40 cellular contexts compared by ENCODE assay signal in the genomic region with DNA sequence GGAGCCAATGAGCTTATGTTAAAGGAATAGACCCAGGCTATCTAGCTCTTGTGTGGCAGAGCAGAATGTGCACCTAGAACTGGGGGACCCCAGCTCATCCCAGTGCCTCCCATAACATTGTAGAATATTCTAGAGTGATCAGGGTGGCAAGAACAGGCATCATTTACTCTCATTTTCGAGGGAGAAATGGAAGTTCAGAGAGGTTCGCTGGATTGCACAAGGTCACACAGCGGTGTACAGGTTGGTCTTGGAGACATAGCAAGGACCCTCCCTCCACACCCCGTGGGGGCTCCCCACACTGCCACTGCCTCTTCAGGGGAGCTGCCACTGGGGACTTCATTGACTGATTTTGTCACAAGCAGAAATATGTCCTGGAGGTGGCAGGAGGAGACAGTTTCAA. TPM values are rescaled to one million over a fixed set of nuclear protein-coding genes. Genes with fewer than 3 reads are reported as not detected.
"Had no signal": no experiment of that assay in that cellular context is flagged by ENCODE, and none has a peak within 500 bp of the region (broad histone marks: within the 10 kb centered on the region; RNA-seq: fewer than 3 reads in every experiment).

No MANE protein-coding gene starts in this region.

- DNase-seq: activated CD4-positive, alpha-beta memory T cell treated with anti-CD3 and anti-CD28 coated beads, Interleukin-2, amount 10 ng/mL, durations not matched to agents 7 days and 5 days; activated CD4-positive, alpha-beta T cell treated with anti-CD3 and anti-CD28 coated beads for 1 hour; activated CD4-positive, alpha-beta T cell treated with anti-CD3 and anti-CD28 coated beads for 36 hours; activated CD4-positive, alpha-beta T cell treated with anti-CD3 and anti-CD28 coated beads for 48 hours; activated CD4-positive, alpha-beta T cell treated with anti-CD3 and anti-CD28 coated beads, Interleukin-2, amount 10 ng/mL, durations not matched to agents 7 days and 5 days; activated CD4-positive, alpha-beta T cell treated with anti-CD3 and anti-CD28 coated beads, Interleukin-2, amount 50 U/mL, for 48 hours; activated CD4-positive, CD25-positive, alpha-beta regulatory T cell; activated CD8-positive, alpha-beta memory T cell treated with anti-CD3 and anti-CD28 coated beads for 24 hours; activated CD8-positive, alpha-beta memory T cell treated with anti-CD3 and anti-CD28 coated beads, Interleukin-2, amount 10 ng/mL, durations not matched to agents 7 days and 5 days; activated CD8-positive, alpha-beta memory T cell treated with anti-CD3 and anti-CD28 coated beads, Interleukin-2, amount 50 U/mL, for 48 hours; activated CD8-positive, alpha-beta T cell treated with anti-CD3 and anti-CD28 coated beads, Interleukin-2, amount 10 ng/mL, durations not matched to agents 7 days and 5 days; activated effector memory CD4-positive, alpha-beta T cell treated with Interleukin-2 at 50 U/mL for 16 hours; activated gamma-delta T cell; activated naive CD4-positive, alpha-beta T cell treated with anti-CD3 and anti-CD28 coated beads, Interleukin-2, amount 10 ng/mL, durations not matched to agents 7 days and 5 days; activated naive CD4-positive, alpha-beta T cell treated with Interleukin-2 at 50 U/mL for 16 hours; activated naive CD8-positive, alpha-beta T cell treated with anti-CD3 and anti-CD28 coated beads, Interleukin-2, amount 10 ng/mL, durations not matched to agents 7 days and 5 days; activated naive CD8-positive, alpha-beta T cell treated with anti-CD3 and anti-CD28 coated beads, Interleukin-2, amount 50 U/mL, for 24 hours; activated T-cell treated with anti-CD3 and anti-CD28 coated beads, Interleukin-2, amount 50 U/mL, for 24 hours; activated T-cell treated with anti-CD3 and anti-CD28 coated beads, Interleukin-2, amount 50 U/mL, for 48 hours; amygdala; anterior cingulate cortex; caudate nucleus; cerebellar nuclear complex; T-helper 1 cell; T-helper 2 cell; T-helper 9 cell; WERI-Rb-1 had no signal

- H3K4me3 ChIP-seq: ascending aorta, cardiac muscle cell had no signal

- H3K4me3 Mint-ChIP-seq: activated CD4-positive, alpha-beta memory T cell treated with anti-CD3 and anti-CD28 coated beads, Interleukin-2, amount 10 ng/mL, durations not matched to agents 7 days and 5 days; activated CD4-positive, alpha-beta T cell treated with anti-CD3 and anti-CD28 coated beads for 36 hours; activated CD4-positive, alpha-beta T cell treated with anti-CD3 and anti-CD28 coated beads, Interleukin-2, amount 10 ng/mL, durations not matched to agents 7 days and 5 days; activated CD8-positive, alpha-beta memory T cell treated with anti-CD3 and anti-CD28 coated beads, Interleukin-2, amount 10 ng/mL, durations not matched to agents 7 days and 5 days; activated CD8-positive, alpha-beta T cell treated with anti-CD3 and anti-CD28 coated beads, Interleukin-2, amount 10 ng/mL, durations not matched to agents 7 days and 5 days; activated naive CD4-positive, alpha-beta T cell treated with anti-CD3 and anti-CD28 coated beads, Interleukin-2, amount 10 ng/mL, durations not matched to agents 7 days and 5 days; activated naive CD4-positive, alpha-beta T cell treated with anti-CD3 and anti-CD28 coated beads, Interleukin-2, amount 50 U/mL, for 24 hours; activated naive CD8-positive, alpha-beta T cell; activated naive CD8-positive, alpha-beta T cell treated with anti-CD3 and anti-CD28 coated beads, Interleukin-2, amount 10 ng/mL, durations not matched to agents 7 days and 5 days; activated naive CD8-positive, alpha-beta T cell treated with anti-CD3 and anti-CD28 coated beads, Interleukin-2, amount 50 U/mL, for 24 hours; activated T-cell treated with anti-CD3 and anti-CD28 coated beads, Interleukin-2, amount 50 U/mL, for 24 hours; brain; central memory CD8-positive, alpha-beta T cell; T-helper 1 cell treated with Interleukin-12 subunit alpha and Interleukin-12 subunit beta and Interleukin-4 antibody, amounts not matched to agents 30 μg/mL and 1 μg/mL, for 36 hours; T-helper 2 cell treated with Interferon-gamma antibody and Interleukin-4, amounts not matched to agents 5 μg/mL and 100 μg/mL, for 36 hours; WTC11 had no signal

- H3K9me3 Mint-ChIP-seq: activated CD4-positive, alpha-beta memory T cell treated with anti-CD3 and anti-CD28 coated beads, Interleukin-2, amount 10 ng/mL, durations not matched to agents 7 days and 5 days; activated CD4-positive, alpha-beta T cell treated with anti-CD3 and anti-CD28 coated beads, Interleukin-2, amount 10 ng/mL, durations not matched to agents 7 days and 5 days; activated naive CD4-positive, alpha-beta T cell treated with anti-CD3 and anti-CD28 coated beads, Interleukin-2, amount 10 ng/mL, durations not matched to agents 7 days and 5 days; activated T-helper 2 cell treated with anti-CD3 and anti-CD28 coated beads, Interferon-gamma antibody, Interleukin-2, Interleukin-4, amounts not matched to agents 10 μg/mL and 5 μg/mL and 100 μg/mL, durations not matched to agents 14 hours and 24 hours and 36 hours; central memory CD8-positive, alpha-beta T cell; T-helper 1 cell treated with Interleukin-12 subunit alpha and Interleukin-12 subunit beta and Interleukin-4 antibody, amounts not matched to agents 30 μg/mL and 1 μg/mL, for 36 hours; T-helper 2 cell treated with Interferon-gamma antibody and Interleukin-4, amounts not matched to agents 5 μg/mL and 100 μg/mL, for 36 hours had no signal

- H3K4me1 ChIP-seq: ascending aorta had no signal

- H3K36me3 Mint-ChIP-seq: activated CD8-positive, alpha-beta memory T cell treated with anti-CD3 and anti-CD28 coated beads, Interleukin-2, amount 10 ng/mL, durations not matched to agents 7 days and 5 days; activated naive CD4-positive, alpha-beta T cell treated with anti-CD3 and anti-CD28 coated beads, Interleukin-2, amount 10 ng/mL, durations not matched to agents 7 days and 5 days; activated naive CD4-positive, alpha-beta T cell treated with anti-CD3 and anti-CD28 coated beads, Interleukin-2, amount 50 U/mL, for 24 hours; activated naive CD8-positive, alpha-beta T cell treated with anti-CD3 and anti-CD28 coated beads, Interleukin-2, amount 10 ng/mL, durations not matched to agents 7 days and 5 days; brain; WTC11 had no signal

- ATAC-seq: activated CD4-positive, alpha-beta T cell treated with anti-CD3 and anti-CD28 coated beads for 36 hours; activated CD4-positive, CD25-positive, alpha-beta regulatory T cell treated with anti-CD3 and anti-CD28 coated beads, Interleukin-2, amount 50 U/mL, for 24 hours; activated CD8-positive, alpha-beta memory T cell treated with anti-CD3 and anti-CD28 coated beads, Interleukin-2, amount 10 ng/mL, durations not matched to agents 7 days and 5 days; activated CD8-positive, alpha-beta T cell treated with anti-CD3 and anti-CD28 coated beads, Interleukin-2, amount 10 ng/mL, durations not matched to agents 7 days and 5 days; activated naive CD8-positive, alpha-beta T cell treated with anti-CD3 and anti-CD28 coated beads, Interleukin-2, amount 50 U/mL, for 24 hours; WTC11 had no signal

- H3K27me3 ChIP-seq: ascending aorta, cardiac muscle cell had no signal

- H3K4me1 Mint-ChIP-seq: activated CD4-positive, alpha-beta memory T cell treated with anti-CD3 and anti-CD28 coated beads, Interleukin-2, amount 10 ng/mL, durations not matched to agents 7 days and 5 days; activated CD4-positive, alpha-beta T cell treated with anti-CD3 and anti-CD28 coated beads for 36 hours; activated CD4-positive, alpha-beta T cell treated with anti-CD3 and anti-CD28 coated beads, Interleukin-2, amount 10 ng/mL, durations not matched to agents 7 days and 5 days; activated CD8-positive, alpha-beta memory T cell treated with anti-CD3 and anti-CD28 coated beads, Interleukin-2, amount 10 ng/mL, durations not matched to agents 7 days and 5 days; activated naive CD4-positive, alpha-beta T cell treated with anti-CD3 and anti-CD28 coated beads, Interleukin-2, amount 10 ng/mL, durations not matched to agents 7 days and 5 days; activated naive CD4-positive, alpha-beta T cell treated with anti-CD3 and anti-CD28 coated beads, Interleukin-2, amount 50 U/mL, for 24 hours; activated naive CD8-positive, alpha-beta T cell treated with anti-CD3 and anti-CD28 coated beads, Interleukin-2, amount 10 ng/mL, durations not matched to agents 7 days and 5 days; activated naive CD8-positive, alpha-beta T cell treated with anti-CD3 and anti-CD28 coated beads, Interleukin-2, amount 50 U/mL, for 24 hours; brain; WTC11 had no signal

- H3K27ac Mint-ChIP-seq: activated CD4-positive, alpha-beta memory T cell treated with anti-CD3 and anti-CD28 coated beads, Interleukin-2, amount 10 ng/mL, durations not matched to agents 7 days and 5 days; activated CD4-positive, alpha-beta T cell treated with anti-CD3 and anti-CD28 coated beads for 36 hours; activated CD8-positive, alpha-beta memory T cell treated with anti-CD3 and anti-CD28 coated beads, Interleukin-2, amount 10 ng/mL, durations not matched to agents 7 days and 5 days; activated CD8-positive, alpha-beta T cell treated with anti-CD3 and anti-CD28 coated beads, Interleukin-2, amount 10 ng/mL, durations not matched to agents 7 days and 5 days; activated naive CD4-positive, alpha-beta T cell treated with anti-CD3 and anti-CD28 coated beads, Interleukin-2, amount 10 ng/mL, durations not matched to agents 7 days and 5 days; activated naive CD4-positive, alpha-beta T cell treated with anti-CD3 and anti-CD28 coated beads, Interleukin-2, amount 50 U/mL, for 24 hours; activated naive CD8-positive, alpha-beta T cell; activated naive CD8-positive, alpha-beta T cell treated with anti-CD3 and anti-CD28 coated beads, Interleukin-2, amount 10 ng/mL, durations not matched to agents 7 days and 5 days; activated naive CD8-positive, alpha-beta T cell treated with anti-CD3 and anti-CD28 coated beads, Interleukin-2, amount 50 U/mL, for 24 hours; activated T-cell treated with anti-CD3 and anti-CD28 coated beads, Interleukin-2, amount 50 U/mL, for 24 hours; activated T-helper 2 cell treated with anti-CD3 and anti-CD28 coated beads, Interferon-gamma antibody, Interleukin-2, Interleukin-4, amounts not matched to agents 10 μg/mL and 5 μg/mL and 100 μg/mL, durations not matched to agents 14 hours and 24 hours and 36 hours; brain; T-helper 1 cell treated with Interleukin-12 subunit alpha and Interleukin-12 subunit beta and Interleukin-4 antibody, amounts not matched to agents 30 μg/mL and 1 μg/mL, for 36 hours; T-helper 2 cell treated with Interferon-gamma antibody and Interleukin-4, amounts not matched to agents 5 μg/mL and 100 μg/mL, for 36 hours; WTC11 had no signal

- H3K36me3 ChIP-seq: ascending aorta, cardiac muscle cell, WERI-Rb-1 had no signal

- H3K27ac ChIP-seq: ascending aorta, cardiac muscle cell, WERI-Rb-1 had no signal

- H3K27me3 Mint-ChIP-seq: activated CD4-positive, alpha-beta memory T cell treated with anti-CD3 and anti-CD28 coated beads, Interleukin-2, amount 10 ng/mL, durations not matched to agents 7 days and 5 days; activated CD4-positive, alpha-beta T cell treated with anti-CD3 and anti-CD28 coated beads, Interleukin-2, amount 10 ng/mL, durations not matched to agents 7 days and 5 days had no signal

RNA-seq across cellular contexts. Expression of a gene that starts 8.9 kb away (rescaled TPM):
- total RNA-seq: activated CD4-positive, alpha-beta T cell treated with anti-CD3 and anti-CD28 coated beads, Interleukin-2, amount 10 ng/mL, durations not matched to agents 7 days and 5 days; activated CD8-positive, alpha-beta T cell treated with anti-CD3 and anti-CD28 coated beads, Interleukin-2, amount 10 ng/mL, durations not matched to agents 7 days and 5 days; activated naive CD8-positive, alpha-beta T cell treated with anti-CD3 and anti-CD28 coated beads, Interleukin-2, amount 10 ng/mL, durations not matched to agents 7 days and 5 days; chondrocyte had no signal
- polyA plus RNA-seq: cardiac muscle cell had no signal

RNA-seq across cellular contexts. Expression of a gene that starts 29.0 kb away (rescaled TPM):
- total RNA-seq: activated CD4-positive, alpha-beta T cell treated with anti-CD3 and anti-CD28 coated beads for 36 hours; activated CD4-positive, alpha-beta T cell treated with anti-CD3 and anti-CD28 coated beads, Interleukin-2, amount 10 ng/mL, durations not matched to agents 7 days and 5 days; activated CD8-positive, alpha-beta memory T cell treated with anti-CD3 and anti-CD28 coated beads, Interleukin-2, amount 10 ng/mL, durations not matched to agents 7 days and 5 days; activated CD8-positive, alpha-beta T cell treated with anti-CD3 and anti-CD28 coated beads, Interleukin-2, amount 10 ng/mL, durations not matched to agents 7 days and 5 days; activated naive CD8-positive, alpha-beta T cell treated with anti-CD3 and anti-CD28 coated beads, Interleukin-2, amount 10 ng/mL, durations not matched to agents 7 days and 5 days; ascending aorta; cardiac muscle cell; chondrocyte had no signal

RNA-seq across cellular contexts. Expression of a gene that starts 41.6 kb away (rescaled TPM):
- total RNA-seq: activated CD4-positive, alpha-beta memory T cell treated with anti-CD3 and anti-CD28 coated beads, Interleukin-2, amount 10 ng/mL, durations not matched to agents 7 days and 5 days; activated CD4-positive, alpha-beta T cell treated with anti-CD3 and anti-CD28 coated beads for 36 hours; activated CD4-positive, alpha-beta T cell treated with anti-CD3 and anti-CD28 coated beads, Interleukin-2, amount 10 ng/mL, durations not matched to agents 7 days and 5 days; activated CD8-positive, alpha-beta memory T cell treated with anti-CD3 and anti-CD28 coated beads, Interleukin-2, amount 10 ng/mL, durations not matched to agents 7 days and 5 days; activated CD8-positive, alpha-beta T cell treated with anti-CD3 and anti-CD28 coated beads, Interleukin-2, amount 10 ng/mL, durations not matched to agents 7 days and 5 days; activated naive CD8-positive, alpha-beta T cell treated with anti-CD3 and anti-CD28 coated beads, Interleukin-2, amount 10 ng/mL, durations not matched to agents 7 days and 5 days; activated T-helper 2 cell treated with anti-CD3 and anti-CD28 coated beads, Interferon-gamma antibody, Interleukin-2, Interleukin-4, amounts not matched to agents 10 μg/mL and 5 μg/mL and 100 μg/mL, durations not matched to agents 14 hours and 24 hours and 36 hours; ascending aorta; bronchial epithelial cell; cardiac muscle cell; chondrocyte; WTC11 had no signal
- polyA plus RNA-seq: cardiac muscle cell had no signal
